Comparison of ENCODE assay signal across 25 cellular contexts in the genomic region with DNA sequence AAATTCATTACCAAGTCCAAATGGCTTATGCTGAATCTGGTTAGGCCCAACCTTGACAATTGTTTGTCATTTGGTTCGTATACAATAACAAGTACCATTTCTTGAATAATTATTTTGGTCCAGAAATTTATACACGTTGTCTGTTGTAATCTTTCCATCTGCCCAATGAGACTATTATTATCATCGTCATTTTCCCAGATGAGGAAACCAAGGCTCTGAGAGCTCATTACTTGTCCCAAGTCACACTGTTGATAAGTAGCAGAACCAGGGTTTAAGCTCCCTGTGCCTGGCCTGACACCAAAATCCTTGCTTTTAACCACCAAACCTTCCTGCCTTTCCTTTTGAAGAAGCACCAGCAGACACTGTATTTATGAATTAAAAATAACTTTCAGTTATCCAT.
"Had no signal": no experiment of that assay in that cellular context is flagged by ENCODE, and none has a peak within 500 bp of the region (broad histone marks: within the 10 kb centered on the region; RNA-seq: fewer than 3 reads in every experiment).

No MANE protein-coding gene starts in this region.

- H3K36me3 ChIP-seq: heart right ventricle, left lung, lower lobe of right lung had no signal

- H3K27ac Mint-ChIP-seq: dendritic cell treated with granulocyte-macrophage colony-stimulating factor and Interleukin-4, amounts not matched to agents 40 ng/mL and 50 ng/mL, for 4 days; effector memory CD8-positive, alpha-beta T cell; endodermal cell; mesothelial cell of epicardium had no signal

- H3K4me1 ChIP-seq: left lung, lower lobe of right lung had no signal

- DNase-seq: effector CD8-positive, alpha-beta T cell; effector memory CD8-positive, alpha-beta T cell; endodermal cell; erythroblast; foreskin keratinocyte; glutamatergic neuron; head of caudate nucleus; heart right ventricle; hippocampal formation; left cardiac atrium; left lung; left ventricle myocardium superior; lower lobe of right lung; mesenchymal stem cell; mucosa of descending colon had no signal

- ATAC-seq: effector memory CD8-positive, alpha-beta T cell; esophagus mucosa; foreskin keratinocyte; heart right ventricle; left cardiac atrium; left lung; left ventricle myocardium superior; lower lobe of right lung; mucosa of descending colon had no signal

- H3K9me3 Mint-ChIP-seq: dendritic cell treated with granulocyte-macrophage colony-stimulating factor and Interleukin-4, amounts not matched to agents 40 ng/mL and 50 ng/mL, for 4 days; effector memory CD8-positive, alpha-beta T cell had no signal

- H3K4me3 Mint-ChIP-seq: dendritic cell treated with granulocyte-macrophage colony-stimulating factor and Interleukin-4, amounts not matched to agents 40 ng/mL and 50 ng/mL, for 4 days; effector memory CD8-positive, alpha-beta T cell; endodermal cell; mesothelial cell of epicardium had no signal

- H3K27ac ChIP-seq: coronary artery, epithelial cell of prostate, foreskin keratinocyte, heart right ventricle, left lung, lower lobe of right lung had no signal

- H3K27me3 ChIP-seq: foreskin keratinocyte, heart right ventricle, left lung had no signal

- H3K36me3 Mint-ChIP-seq: mesothelial cell of epicardium had no signal

- FAIRE-seq: colon, endometrium, frontal cortex, islet of Langerhans, keratinocyte had no signal

- H3K27me3 Mint-ChIP-seq: dendritic cell treated with granulocyte-macrophage colony-stimulating factor and Interleukin-4, amounts not matched to agents 40 ng/mL and 50 ng/mL, for 4 days; effector memory CD8-positive, alpha-beta T cell had no signal

- H3K9me3 ChIP-seq: heart right ventricle, left lung, lower lobe of right lung, mucosa of descending colon had no signal

- H3K4me3 ChIP-seq: coronary artery, heart right ventricle, left lung, lower lobe of right lung, mucosa of descending colon had no signal
